ENCODE assay signal across 24 cellular contexts in genomic region chr2:16073921-16074425, GRCh38.
"Had no signal": no experiment of that assay in that cellular context is flagged by ENCODE, and none has a peak within 500 bp of the region (broad histone marks: within the 10 kb centered on the region; RNA-seq: fewer than 3 reads in every experiment).

No MANE protein-coding gene starts in this region.

- H3K36me3 ChIP-seq: MG63 had no signal

- H3K27ac Mint-ChIP-seq: T-cell had no signal

- FAIRE-seq: HepG2, RCC 7860 had no signal

- H3K27ac ChIP-seq: RWPE1 had no signal

- H3K27me3 Mint-ChIP-seq: T-cell had no signal

- H3K36me3 Mint-ChIP-seq: T-cell had no signal

- H3K4me1 Mint-ChIP-seq: T-cell had no signal

- DNase-seq: IMR-90, Karpas-422, KG1, MG63, NCI-H1092, NCI-H1105 treated with DMSO at 0.1 percent for 48 hours, NCI-H1436, NCI-H187, NCI-H2029, NCI-H2081 treated with DMSO at 0.1 percent for 48 hours, NCI-H2171, NCI-H226, NCI-H446, NCI-H510A, NCI-H524 treated with DMSO at 0.1 percent for 48 hours, NCI-H69, NCI-H774, SHP77, SK-N-SH, SW 1271, T-cell had no signal

- H3K9me3 ChIP-seq: MG63, SK-N-SH had no signal

- H3K9me3 Mint-ChIP-seq: T-cell had no signal

- H3K9ac ChIP-seq: SK-N-SH had no signal

- H3K4me2 ChIP-seq: SK-N-SH had no signal

- H3K27me3 ChIP-seq: MG63 had no signal

- H3K4me3 Mint-ChIP-seq: T-cell had no signal

- ATAC-seq: HepG2, T-cell had no signal

- H3K4me3 ChIP-seq: MG63 had no signal
